ENCODE assay signal across 8 cellular contexts in the genomic region with DNA sequence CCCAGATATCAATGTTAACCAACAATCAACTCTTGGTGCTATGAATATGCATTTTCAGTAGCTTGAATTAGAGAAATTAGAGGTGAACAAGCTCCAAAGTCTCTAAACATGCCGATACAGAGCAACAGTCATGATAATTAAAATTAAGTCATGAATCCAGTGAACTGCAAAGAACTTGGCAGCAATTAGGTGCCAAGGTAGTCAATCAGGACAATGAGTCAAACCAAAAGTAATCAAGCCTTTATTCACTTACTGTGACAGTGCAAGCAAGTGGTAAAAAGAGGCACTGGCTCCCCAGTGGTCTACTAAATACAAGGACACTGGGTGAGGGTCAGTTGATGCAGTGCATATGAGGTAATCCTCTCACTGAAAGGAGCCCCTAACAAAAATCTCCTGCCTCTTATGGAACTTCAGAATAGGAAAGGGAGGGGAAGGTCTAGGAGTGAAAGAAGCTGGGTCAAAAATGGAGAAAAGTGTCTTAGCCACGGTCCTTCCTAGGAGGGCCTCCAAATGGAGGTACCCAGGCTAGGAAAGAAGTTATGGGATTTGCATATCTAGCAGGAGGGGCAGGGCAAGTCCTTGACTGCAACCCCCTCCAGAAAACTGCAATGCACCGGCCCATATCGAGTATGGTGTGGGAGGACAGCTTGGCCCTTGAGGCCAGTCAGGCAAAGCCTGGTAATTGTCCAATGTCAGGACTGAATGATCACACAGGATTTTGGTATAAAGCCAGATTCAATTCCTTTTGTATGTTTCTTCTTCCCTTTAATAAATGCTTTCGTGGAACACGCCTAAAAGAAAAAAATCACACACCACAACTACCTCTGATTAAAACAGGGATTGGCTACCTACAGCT. TPM values are rescaled to one million over a fixed set of nuclear protein-coding genes. Genes with fewer than 3 reads are reported as not detected.
DNase-seq lines count a peak whose midpoint lies in the region; ATAC-seq, FAIRE-seq and TF ChIP-seq lines count a peak whose summit lies in the region.

No MANE protein-coding gene starts in this region.

- H3K9me2 ChIP-seq in OCI-LY1 (ENCODE audit: low read depth, low read length), result no peaks in the 10 kb centered on the region

- no TSS peak for BruUV-seq in endothelial cell of umbilical vein (replicated peaks; lab: Mats Ljungman, UMichigan)

- H3K27me3 ChIP-seq in DND-41 (ENCODE audit: insufficient read depth, low read length, poor library complexity), result no peaks in the 10 kb centered on the region
- H3K27me3 ChIP-seq in OCI-LY1 (ENCODE audit: insufficient read depth, low read length), result no peaks in the 10 kb centered on the region
- no peaks in the 10 kb centered on the region for H3K27me3 ChIP-seq in endothelial cell of umbilical vein (ENCODE audit: control insufficient read depth in 2 of 2, insufficient read depth in 2 of 2, low read length in 2 of 2)
- no peaks in the 10 kb centered on the region for H3K27me3 ChIP-seq in osteoblast (ENCODE audit: insufficient read depth, low read length)

- CTCF ChIA-PET in endothelial cell of umbilical vein (lab: Charles Lee), result interaction anchor here (4.2 kb wide), 1 partner anchor 16 kb away, joined by 82 read pairs; a partner anchor contains a TSS

- dilution Hi-C loops in endothelial cell of umbilical vein (cut with MboI; ENCODE audit: extremely low pct_ligation_motif_present, low sequenced_read_pairs), result no loop called here

- H3K9me1 ChIP-seq in endothelial cell of umbilical vein (replicated peaks; ENCODE audit: control insufficient read depth, extremely low read depth, insufficient read depth, low read length), result no peaks in the 10 kb centered on the region

- H3K4me2 ChIP-seq in DND-41 (ENCODE audit: insufficient read depth, low read length) (peak overlapping the region; percentile 94), OCI-LY1 (ENCODE audit: low read length) (peak overlapping the region; percentile 82), endothelial cell of umbilical vein (ENCODE audit: insufficient read depth, low read length) (peak overlapping the region; percentile 97), osteoblast (ENCODE audit: insufficient read depth, low read length) (peak overlapping the region; percentile 77)

- DNase-seq in DND-41, result no peak
- DNase-seq in endothelial cell of umbilical vein (ENCODE audit: low read depth, low spot score), result no peak
- DNase-seq in osteoblast (ENCODE audit: insufficient read length, low spot score, missing footprints), result peak; percentile 79
- no peak for DNase-seq in NK-92 treated with Interleukin-12 subunit alpha and Interleukin-12 subunit beta, amount 100 ng/mL, for 24 hours (lab: John Stamatoyannopoulos, UW)
- DNase-seq in NCI-H2227 treated with DMSO at 0.1 percent for 48 hours (lab: John Stamatoyannopoulos, UW), result no peak
- DNase-seq in NCI-H2107 (lab: John Stamatoyannopoulos, UW), result no peak

- H2AFZ ChIP-seq in DND-41 (ENCODE audit: low read depth, low read length), result no peak overlapping the region
- no peak overlapping the region for H2AFZ ChIP-seq in OCI-LY1 (ENCODE audit: low read length)
- H2AFZ ChIP-seq in endothelial cell of umbilical vein (ENCODE audit: low read depth, low read length), result no peak overlapping the region
- no peak overlapping the region for H2AFZ ChIP-seq in osteoblast (ENCODE audit: low read length)

- H3K27ac ChIP-seq in DND-41 (ENCODE audit: low read length) (peak overlapping the region; percentile 97; the same call in 1 of the 2 replicates), OCI-LY1 (ENCODE audit: low read depth, low read length, poor library complexity, severe bottlenecking) (no peak overlapping the region), endothelial cell of umbilical vein (ENCODE audit: insufficient read depth, low read depth, low read length) (peak overlapping the region; percentile 90), osteoblast (ENCODE audit: low read depth, low read length) (peak overlapping the region; percentile 98)

- no peak for TF ChIP-seq CTCF in DND-41 (IDR thresholded peaks at IDR 0.05; ENCODE audit: borderline replicate concordance, extremely low read depth, low read length, poor library complexity, severe bottlenecking)
- no peak for TF ChIP-seq CTCF in OCI-LY1 (IDR thresholded peaks at IDR 0.05; ENCODE audit: low read length)
- no peak for TF ChIP-seq CTCF in endothelial cell of umbilical vein (IDR thresholded peaks at IDR 0.05; ENCODE audit: extremely low read depth in 1 of 2, insufficient read depth in 1 of 2, low read depth in 1 of 2, low read length in 2 of 2)
- no peak for TF ChIP-seq CTCF in osteoblast (IDR thresholded peaks at IDR 0.05; ENCODE audit: extremely low read depth, low read depth, low read length)

- H3K9me3 ChIP-seq in DND-41 (ENCODE audit: insufficient read depth, low read length, severe bottlenecking) (no peaks in the 10 kb centered on the region), OCI-LY1 (ENCODE audit: low read length) (no peaks in the 10 kb centered on the region), endothelial cell of umbilical vein (replicated peaks; ENCODE audit: control insufficient read depth, insufficient read depth, low read length) (no peaks in the 10 kb centered on the region), osteoblast (ENCODE audit: low read depth, low read length) (no peaks in the 10 kb centered on the region)

- H3K4me1 ChIP-seq in DND-41 (ENCODE audit: insufficient read depth, low read length) (peaks cover 32% of the 10 kb centered on the region), OCI-LY1 (ENCODE audit: insufficient read depth, low read length, severe bottlenecking) (peaks cover 37% of the 10 kb centered on the region), endothelial cell of umbilical vein (ENCODE audit: control insufficient read depth, extremely low read depth, insufficient read depth, low read length) (peaks cover 32% of the 10 kb centered on the region), osteoblast (ENCODE audit: insufficient read depth, low read length) (peaks cover 21% of the 10 kb centered on the region)

- intact Hi-C loops in endothelial cell of umbilical vein (cut with micrococcal nuclease), result loop anchor here (5.0 kb wide), 1 partner anchor 321 kb away; no protein-coding TSS in a partner anchor

- TF ChIP-seq POLR2A in endothelial cell of umbilical vein (IDR thresholded peaks at IDR 0.05; ENCODE audit: low read depth, low read length), result no peak

- no peak for FAIRE-seq in endothelial cell of umbilical vein (lab: Jason Lieb, UNC)

- H3K4me3 ChIP-seq in DND-41 (ENCODE audit: low read depth in 1 of 2, low read length in 2 of 2), result peak overlapping the region; percentile 93 to 96; a peak in 3 of 4 replicates
- H3K4me3 ChIP-seq in OCI-LY1 (ENCODE audit: low read depth, low read length, poor library complexity, severe bottlenecking), result peak overlapping the region; percentile 99
- H3K4me3 ChIP-seq in endothelial cell of umbilical vein (replicated peaks in 1 of 3; ENCODE audit: insufficient read depth in 1 of 3, low read depth in 1 of 3, low read length in 3 of 3), result peak overlapping the region; percentile 70 to 95 (median 85)
- H3K4me3 ChIP-seq in osteoblast (ENCODE audit: insufficient read depth, low read length), result peak overlapping the region; percentile 98

- H3K9ac ChIP-seq in DND-41 (ENCODE audit: low read depth, low read length) (peak overlapping the region; percentile 94), OCI-LY1 (ENCODE audit: low read length) (peak overlapping the region; percentile 99), endothelial cell of umbilical vein (replicated peaks; ENCODE audit: extremely low read depth, insufficient read depth, low read length) (peak overlapping the region; percentile 99)

- POLR2A ChIA-PET in endothelial cell of umbilical vein (lab: Charles Lee), result interaction anchor here (3.3 kb wide), 1 partner anchor 17 kb away, joined by 30 read pairs; a partner anchor contains a TSS

- H3K79me2 ChIP-seq in DND-41 (ENCODE audit: insufficient read depth, low read length) (peaks cover 52% of the 10 kb centered on the region), OCI-LY1 (ENCODE audit: insufficient read depth, low read length) (peaks cover 45% of the 10 kb centered on the region), endothelial cell of umbilical vein (ENCODE audit: control insufficient read depth, insufficient read depth, low read length) (peaks cover 48% of the 10 kb centered on the region), osteoblast (ENCODE audit: insufficient read depth, low read length) (peaks cover 57% of the 10 kb centered on the region)

- H4K20me1 ChIP-seq in DND-41 (ENCODE audit: insufficient read depth, low read length) (peaks cover 15% of the 10 kb centered on the region), OCI-LY1 (ENCODE audit: insufficient read depth, low read length) (no peaks in the 10 kb centered on the region), endothelial cell of umbilical vein (replicated peaks; ENCODE audit: control insufficient read depth, extremely low read depth, insufficient read depth, low read length) (no peaks in the 10 kb centered on the region), osteoblast (ENCODE audit: insufficient read depth, low read length) (peaks cover 8% of the 10 kb centered on the region)

- peaks cover 45% of the 10 kb centered on the region for H3K36me3 ChIP-seq in DND-41 (ENCODE audit: insufficient read depth, low read length)
- H3K36me3 ChIP-seq in OCI-LY1 (ENCODE audit: insufficient read depth, low read length), result peaks cover 40% of the 10 kb centered on the region
- H3K36me3 ChIP-seq in endothelial cell of umbilical vein (ENCODE audit: control insufficient read depth in 2 of 2, extremely low read depth in 1 of 2, insufficient read depth in 2 of 2, low read length in 2 of 2), result peaks cover 2 to 5% of the 10 kb centered on the region in 2 experiments
- peaks cover 17% of the 10 kb centered on the region for H3K36me3 ChIP-seq in osteoblast (ENCODE audit: insufficient read depth, low read length)

- H3F3A ChIP-seq in OCI-LY1 (ENCODE audit: insufficient read depth, low read length), result no peaks in the 10 kb centered on the region

- ATAC-seq in DND-41 (ENCODE audit: insufficient read depth, low read depth) (no peak), HG02840 (IDR thresholded peaks at IDR 0.05; ENCODE audit: low FRiP score, unreplicated experiment) (no peak)

RNA-seq across cellular contexts. Expression of a gene that starts 1.5 kb away (rescaled TPM):
- total RNA-seq in endothelial cell of umbilical vein (29.3 and 30.3 TPM in 2 replicates), osteoblast (33.9 and 34.7 TPM in 2 replicates)
- 4.7 and 6.4 TPM in 2 replicates for polyA plus RNA-seq in endothelial cell of umbilical vein
- polyA plus RNA-seq in endothelial cell of umbilical vein (2011; cell fraction: cytosol; rRNA removed), result 6.8 and 7.2 TPM in 2 replicates
- polyA plus RNA-seq in endothelial cell of umbilical vein (2011; cell fraction: nucleus; rRNA removed), result 9.6 and 11.1 TPM in 2 replicates
- polyA plus RNA-seq in endothelial cell of umbilical vein (2012), result 10.8 and 17.6 TPM in 2 replicates
- polyA minus RNA-seq in endothelial cell of umbilical vein, result 23.2 and 25.7 TPM in 2 replicates
- polyA minus RNA-seq in endothelial cell of umbilical vein (2011; cell fraction: cytosol; rRNA and poly(A)+ RNA removed), result 35.4 TPM
- polyA minus RNA-seq in endothelial cell of umbilical vein (2011; cell fraction: nucleus; rRNA and poly(A)+ RNA removed), result 18.0 and 26.5 TPM in 2 replicates

RNA-seq across cellular contexts. Expression of a gene that starts 17.0 kb away (rescaled TPM):
- 37.5 and 37.7 TPM in 2 replicates for total RNA-seq in endothelial cell of umbilical vein
- 18.7 and 18.9 TPM in 2 replicates for polyA plus RNA-seq in endothelial cell of umbilical vein
- 23.0 and 24.3 TPM in 2 replicates for polyA plus RNA-seq in endothelial cell of umbilical vein (2011; cell fraction: cytosol; rRNA removed)
- polyA plus RNA-seq in endothelial cell of umbilical vein (2011; cell fraction: nucleus; rRNA removed), result 58.3 and 78.1 TPM in 2 replicates
- polyA plus RNA-seq in endothelial cell of umbilical vein (2012), result 14.1 and 21.0 TPM in 2 replicates
- polyA minus RNA-seq in endothelial cell of umbilical vein, result 34.3 and 34.4 TPM in 2 replicates
- polyA minus RNA-seq in endothelial cell of umbilical vein (2011; cell fraction: cytosol; rRNA and poly(A)+ RNA removed), result 25.4 TPM
- polyA minus RNA-seq in endothelial cell of umbilical vein (2011; cell fraction: nucleus; rRNA and poly(A)+ RNA removed), result 64.2 and 98.2 TPM in 2 replicates
- 24.6 and 24.8 TPM in 2 replicates for total RNA-seq in osteoblast
